In genomic region chr2:9984217-9984739, GRCh38 we compare ENCODE assay signal across 8 cellular contexts. TPM values are rescaled to one million over a fixed set of nuclear protein-coding genes. Genes with fewer than 3 reads are reported as not detected.
DNase-seq lines count a peak whose midpoint lies in the region; ATAC-seq, FAIRE-seq and TF ChIP-seq lines count a peak whose summit lies in the region.

No MANE protein-coding gene starts in this region.

- H3K4me1 Mint-ChIP-seq in type B pancreatic cell (ENCODE audit: unreplicated experiment) = peaks cover 6% of the 10 kb centered on the region

- H3K4me1 ChIP-seq in lower lobe of right lung = peaks cover 23% of the 10 kb centered on the region

- intact Hi-C loops in lower lobe of right lung (cut with DNase I) = loop anchor here (10.0 kb wide), 1 partner anchor 61 kb away; the partner anchor contains the start of gene KLF11

- H3K27me3 Mint-ChIP-seq in type B pancreatic cell = no peaks in the 10 kb centered on the region

- H3K4me3 Mint-ChIP-seq in type B pancreatic cell = no peak overlapping the region

- peaks cover 7% of the 10 kb centered on the region for H3K36me3 Mint-ChIP-seq in type B pancreatic cell

- no peaks in the 10 kb centered on the region for H3K9me3 ChIP-seq in lower lobe of right lung

- DNase-seq in NCI-H1417 (lab: John Stamatoyannopoulos, UW) = peak; percentile 16 to 72 (median 68)
- no peak for DNase-seq in NCI-H1417 treated with DMSO at 0.1 percent for 48 hours (lab: John Stamatoyannopoulos, UW)
- DNase-seq in HPDE6-E6E7 (ENCODE audit: extremely low spot score) = peak; percentile 37
- DNase-seq in RCC 7860 (ENCODE audit: low spot score) = peak; percentile 22
- DNase-seq in dermis microvascular lymphatic vessel endothelial cell (ENCODE audit: low read depth in 2 of 2) = peak; percentile 45 to 60
- no peak for DNase-seq in lower lobe of right lung
- DNase-seq in type B pancreatic cell (ENCODE audit: extremely low spot score, unreplicated experiment) = no peak

- no peaks in the 10 kb centered on the region for H3K27me3 ChIP-seq in lower lobe of right lung (ENCODE audit: low read depth)

- H3K9me3 Mint-ChIP-seq in type B pancreatic cell = no peaks in the 10 kb centered on the region

- peak; percentile 76 for TF ChIP-seq CTCF in lower lobe of right lung (IDR thresholded peaks at IDR 0.05)
- peak; percentile 81 for TF ChIP-seq CTCF in type B pancreatic cell (conservative IDR thresholded peaks at IDR 0.05)

- no peak overlapping the region for H3K27ac ChIP-seq in lower lobe of right lung

- FAIRE-seq in RCC 7860 (lab: Jason Lieb, UNC) = no peak

- H3K27ac Mint-ChIP-seq in type B pancreatic cell = peak overlapping the region; percentile 50

- H3K4me3 ChIP-seq in lower lobe of right lung = no peak overlapping the region

- no peaks in the 10 kb centered on the region for H3K36me3 ChIP-seq in lower lobe of right lung

- peak; percentile 78 to 84 for ATAC-seq in lower lobe of right lung
- no peak for ATAC-seq in HG02970 (IDR thresholded peaks at IDR 0.05; ENCODE audit: low FRiP score, unreplicated experiment)

RNA-seq across cellular contexts. Expression of gene GRHL1, which starts 32.8 kb away (rescaled TPM):
- total RNA-seq in dermis microvascular lymphatic vessel endothelial cell (0.26 and 0.76 TPM in 2 replicates), lower lobe of right lung (6.5 TPM), type B pancreatic cell (ENCODE audit: low replicate concordance) (37.4 and 120 TPM in 2 replicates)

RNA-seq across cellular contexts. Expression of gene KLF11, which starts 59.1 kb away (rescaled TPM):
- 4.4 and 7.7 TPM in 2 replicates for total RNA-seq in dermis microvascular lymphatic vessel endothelial cell
- 40.8 TPM for total RNA-seq in lower lobe of right lung
- 11.8 and 13.1 TPM in 2 replicates for total RNA-seq in type B pancreatic cell (ENCODE audit: low replicate concordance)

Comparison
In these comparisons a context has a peak if more than half of its experiments do, and no peak if none do; other contexts are left out.
1. DNase-seq: peak in NCI-H1417 (3 of 3), HPDE6-E6E7 (single experiment), RCC 7860 (single experiment) and dermis microvascular lymphatic vessel endothelial cell (2 of 2); none in NCI-H1417 treated with DMSO at 0.1 percent for 48 hours (single experiment), lower lobe of right lung (single experiment) and type B pancreatic cell (single experiment).